Comparison of ENCODE assay signal across 21 cellular contexts in genomic region chr1:218362418-218363076, GRCh38. TPM values are rescaled to one million over a fixed set of nuclear protein-coding genes. Genes with fewer than 3 reads are reported as not detected.
"Had no signal": no experiment of that assay in that cellular context is flagged by ENCODE, and none has a peak within 500 bp of the region (broad histone marks: within the 10 kb centered on the region; RNA-seq: fewer than 3 reads in every experiment).

No MANE protein-coding gene starts in this region.

- H3K4me3 ChIP-seq: adrenal gland, esophagus squamous epithelium, skin epidermis, upper lobe of left lung had no signal

- DNase-seq: activated CD4-positive, alpha-beta T cell treated with anti-CD3 and anti-CD28 coated beads, Interleukin-2, amount 50 U/mL, for 48 hours; activated CD4-positive, CD25-positive, alpha-beta regulatory T cell treated with anti-CD3 and anti-CD28 coated beads, Interleukin-2, amount 50 U/mL, for 72 hours; activated CD8-positive, alpha-beta memory T cell treated with anti-CD3 and anti-CD28 coated beads, Interleukin-2, amount 10 ng/mL, durations not matched to agents 7 days and 5 days; activated effector memory CD4-positive, alpha-beta T cell treated with Interleukin-2 at 50 U/mL for 16 hours; activated T-cell treated with anti-CD3 and anti-CD28 coated beads, Interleukin-2, amount 50 U/mL, for 1 hour; adrenal gland; central memory CD4-positive, alpha-beta T cell; cortex of kidney; effector CD4-positive, alpha-beta T cell; esophagus squamous epithelium; head of caudate nucleus; kidney glomerular epithelial cell; left ventricle myocardium superior; SK-N-SH; stimulated activated CD4-positive, alpha-beta T cell treated with anti-CD3 and anti-CD28 coated beads, Interleukin-4, amount 100 ng/mL, for 4 hours; stimulated activated CD8-positive, alpha-beta memory T cell treated with anti-CD3 and anti-CD28 coated beads, Interleukin-4, amount 100 ng/mL, for 48 hours; stimulated activated naive CD8-positive, alpha-beta T cell treated with anti-CD3 and anti-CD28 coated beads, Interleukin-15, Interleukin-2, amounts not matched to agents 100 U/mL and 50 U/mL, for 24 hours; T-helper 1 cell; T1000; upper lobe of left lung had no signal

- H3K9me3 ChIP-seq: adrenal gland, esophagus squamous epithelium, SK-N-SH, upper lobe of left lung had no signal

- H3K4me1 ChIP-seq: adrenal gland had no signal

- H3K27ac ChIP-seq: adrenal gland, esophagus squamous epithelium, skin epidermis had no signal

- H3K27me3 ChIP-seq: adrenal gland, esophagus squamous epithelium, upper lobe of left lung had no signal

- ATAC-seq: activated CD8-positive, alpha-beta memory T cell treated with anti-CD3 and anti-CD28 coated beads, Interleukin-2, amount 10 ng/mL, durations not matched to agents 7 days and 5 days; left ventricle myocardium superior; stimulated activated naive CD8-positive, alpha-beta T cell treated with anti-CD3 and anti-CD28 coated beads, Interleukin-15, Interleukin-2, amounts not matched to agents 100 U/mL and 50 U/mL, for 24 hours had no signal

- H3K36me3 ChIP-seq: adrenal gland, esophagus squamous epithelium had no signal

- H3K4me2 ChIP-seq: SK-N-SH had no signal

RNA-seq across cellular contexts. Expression of gene TGFB2, which starts 17.4 kb away (rescaled TPM):
- total RNA-seq: activated CD8-positive, alpha-beta memory T cell treated with anti-CD3 and anti-CD28 coated beads, Interleukin-2, amount 10 ng/mL, durations not matched to agents 7 days and 5 days had no signal
